Comparison of ENCODE assay signal across 30 cellular contexts in genomic region chr6:151075527-151075926, GRCh38.
A peak's percentile ranks its signal among the peaks of the same experiment; 100 is the strongest.
DNase-seq lines count a peak whose midpoint lies in the region; ATAC-seq, FAIRE-seq and TF ChIP-seq lines count a peak whose summit lies in the region.
"Had no signal": no experiment of that assay in that cellular context is flagged by ENCODE, and none has a peak within 500 bp of the region (broad histone marks: within the 10 kb centered on the region; RNA-seq: fewer than 3 reads in every experiment).

No MANE protein-coding gene starts in this region.

- no peaks in the 10 kb centered on the region for H3K27me3 ChIP-seq in bronchial epithelial cell (ENCODE audit: control insufficient read depth, insufficient read depth, low read length)
- no peaks in the 10 kb centered on the region for H3K27me3 ChIP-seq in naive thymus-derived CD4-positive, alpha-beta T cell (ENCODE audit: control insufficient read depth in 2 of 2, insufficient read depth in 2 of 2, low read length in 2 of 2)
- H3K27me3 ChIP-seq: esophagus squamous epithelium, testis had no signal

- DNase-seq in NCI-H226 = peak; percentile 45
- DNase-seq in bronchial epithelial cell (ENCODE audit: low read depth) = peak; percentile 81
- peak; percentile 84 for DNase-seq in fibroblast of villous mesenchyme (ENCODE audit: low read depth)
- no peak for DNase-seq in naive thymus-derived CD4-positive, alpha-beta T cell
- no peak for DNase-seq in cortex of kidney (lab: John Stamatoyannopoulos, UW)
- no peak for DNase-seq in NCI-H69 (lab: John Stamatoyannopoulos, UW)
- DNase-seq: activated B cell treated with CpG ODN at 0.5 μM for 24 hours; activated CD4-positive, alpha-beta T cell treated with anti-CD3 and anti-CD28 coated beads, Interleukin-2, amount 50 U/mL, for 4 hours; CD8-positive, alpha-beta T cell; esophagus squamous epithelium; GOT3; immature natural killer cell; left ventricle myocardium inferior; NCI-H1417; NCI-H2107; NCI-H510A treated with DMSO at 0.1 percent for 48 hours; RPMI8226; small intestine; stimulated activated CD4-positive, alpha-beta T cell treated with anti-CD3 and anti-CD28 coated beads, Interleukin-2, amount 100 ng/mL, for 48 hours; stimulated activated naive CD4-positive, alpha-beta T cell; T1000; testis had no signal

- peaks cover 3 to 33% (median 29%) of the 10 kb centered on the region in 5 donors for H3K36me3 Mint-ChIP-seq in naive thymus-derived CD4-positive, alpha-beta T cell

- FAIRE-seq in bronchial epithelial cell (lab: Jason Lieb, UNC) = no peak
- FAIRE-seq: GM19239, small intestine had no signal

- POLR2A ChIA-PET in naive thymus-derived CD4-positive, alpha-beta T cell (lab: Charles Lee) = no interaction called here

- CTCF ChIA-PET in naive thymus-derived CD4-positive, alpha-beta T cell (lab: Charles Lee) = no interaction called here

- no peaks in the 10 kb centered on the region for H3K4me1 Mint-ChIP-seq in naive thymus-derived CD4-positive, alpha-beta T cell
- H3K4me1 Mint-ChIP-seq: immature natural killer cell had no signal

- no peak overlapping the region for H3K4me3 Mint-ChIP-seq in naive thymus-derived CD4-positive, alpha-beta T cell
- H3K4me3 Mint-ChIP-seq: activated B cell treated with CpG ODN at 0.5 μM for 24 hours; activated naive CD8-positive, alpha-beta T cell; CD8-positive, alpha-beta T cell; immature natural killer cell; mesothelial cell of epicardium; nephron had no signal

- no peak overlapping the region for H3K4me3 ChIP-seq in bronchial epithelial cell (ENCODE audit: low read depth, low read length)
- H3K4me3 ChIP-seq in fibroblast of villous mesenchyme (ENCODE audit: low read depth, low read length) = no peak overlapping the region
- no peak overlapping the region for H3K4me3 ChIP-seq in naive thymus-derived CD4-positive, alpha-beta T cell (ENCODE audit: low read length)
- H3K4me3 ChIP-seq: esophagus squamous epithelium, left ventricle myocardium inferior, prostate gland, testis had no signal

- no peaks in the 10 kb centered on the region for H3K9me3 ChIP-seq in naive thymus-derived CD4-positive, alpha-beta T cell (ENCODE audit: control insufficient read depth in 2 of 3, low read length in 3 of 3)
- H3K9me3 ChIP-seq: esophagus squamous epithelium, prostate gland, testis had no signal

- no peak for ATAC-seq in naive thymus-derived CD4-positive, alpha-beta T cell
- ATAC-seq in HG03159 (IDR thresholded peaks at IDR 0.05; ENCODE audit: unreplicated experiment) = no peak
- ATAC-seq: CD8-positive, alpha-beta T cell had no signal

- H3K36me3 ChIP-seq in bronchial epithelial cell (ENCODE audit: control insufficient read depth, insufficient read depth, low read length) = no peaks in the 10 kb centered on the region
- no peaks in the 10 kb centered on the region for H3K36me3 ChIP-seq in naive thymus-derived CD4-positive, alpha-beta T cell (ENCODE audit: control insufficient read depth in 2 of 3, insufficient read depth in 3 of 3, low read length in 3 of 3)
- H3K36me3 ChIP-seq: left ventricle myocardium inferior, prostate gland had no signal

- no peaks in the 10 kb centered on the region for H3K27me3 Mint-ChIP-seq in naive thymus-derived CD4-positive, alpha-beta T cell
- H3K27me3 Mint-ChIP-seq: activated B cell treated with CpG ODN at 0.5 μM for 24 hours; activated naive CD8-positive, alpha-beta T cell had no signal

- H3K4me1 ChIP-seq in naive thymus-derived CD4-positive, alpha-beta T cell (ENCODE audit: control insufficient read depth in 2 of 2, insufficient read depth in 2 of 2, low read length in 2 of 2) = no peaks in the 10 kb centered on the region
- H3K4me1 ChIP-seq: prostate gland had no signal

- intact Hi-C loops in naive thymus-derived CD4-positive, alpha-beta T cell (cut with micrococcal nuclease) = no loop called here

- H3K9me3 Mint-ChIP-seq in naive thymus-derived CD4-positive, alpha-beta T cell = peaks cover 0 to 11% (median 2%) of the 10 kb centered on the region in 11 donors

- H3K27ac ChIP-seq in naive thymus-derived CD4-positive, alpha-beta T cell (ENCODE audit: low read depth, low read length) = no peak overlapping the region
- H3K27ac ChIP-seq: esophagus squamous epithelium, HL-60, left ventricle myocardium inferior, prostate gland, testis had no signal

- TF ChIP-seq CTCF in bronchial epithelial cell (IDR thresholded peaks at IDR 0.05; ENCODE audit: insufficient read depth, low read length, severe bottlenecking) (no peak), fibroblast of villous mesenchyme (IDR thresholded peaks at IDR 0.05; ENCODE audit: insufficient read depth, low read depth, low read length) (no peak)

- H3K27ac Mint-ChIP-seq in naive thymus-derived CD4-positive, alpha-beta T cell = no peak overlapping the region
- H3K27ac Mint-ChIP-seq: activated B cell treated with CpG ODN at 0.5 μM for 24 hours; activated naive CD8-positive, alpha-beta T cell; activated T-helper 2 cell treated with anti-CD3 and anti-CD28 coated beads, Interferon-gamma antibody, Interleukin-2, Interleukin-4, amounts not matched to agents 10 μg/mL and 5 μg/mL and 100 μg/mL, durations not matched to agents 14 hours and 24 hours and 36 hours; CD8-positive, alpha-beta T cell; immature natural killer cell; mesothelial cell of epicardium had no signal

Comparison
In these comparisons a context has a peak if more than half of its experiments do, and no peak if none do; other contexts are left out.
1. DNase-seq: peak in NCI-H226 (single experiment), bronchial epithelial cell (single experiment) and fibroblast of villous mesenchyme (single experiment); none in naive thymus-derived CD4-positive, alpha-beta T cell (0 of 9), cortex of kidney (single experiment) and NCI-H69 (single experiment).